Comparison of ENCODE assay signal across 8 cellular contexts in genomic region chr1:1000357-1001056, GRCh38. TPM values are rescaled to one million over a fixed set of nuclear protein-coding genes. Genes with fewer than 3 reads are reported as not detected.
DNase-seq lines count a peak whose midpoint lies in the region; ATAC-seq lines count a peak whose summit lies in the region.

No MANE protein-coding gene starts in this region.

- H3K9me3 ChIP-seq in ectodermal cell (ENCODE audit: control insufficient read depth, low read length): no peaks in the 10 kb centered on the region

- H3K4me1 Mint-ChIP-seq in memory B cell: peaks cover 16% of the 10 kb centered on the region

- no peaks in the 10 kb centered on the region for H3K36me3 ChIP-seq in ectodermal cell (ENCODE audit: control insufficient read depth, insufficient read depth, low read length)

- H3K27me3 Mint-ChIP-seq in memory B cell: peaks cover 28% of the 10 kb centered on the region

- H3K4me3 Mint-ChIP-seq in memory B cell: peak overlapping the region; percentile 80

- peaks cover 34% of the 10 kb centered on the region for H3K4me1 ChIP-seq in ectodermal cell (ENCODE audit: control insufficient read depth, insufficient read depth, low read length)

- DNase-seq in NCI-H82 (lab: John Stamatoyannopoulos, UW) (peak; percentile 67), NCI-H82 treated with DMSO at 0.1 percent for 48 hours (lab: John Stamatoyannopoulos, UW; ENCODE audit: unreplicated experiment) (no peak), NCI-H1694 treated with DMSO at 0.1 percent for 48 hours (lab: John Stamatoyannopoulos, UW) (peak; percentile 53), memory B cell (ENCODE audit: low spot score in 2 of 2) (peak; percentile 84 to 91), NCI-H1092 (lab: John Stamatoyannopoulos, UW) (no peak)
- DNase-seq in activated CD8-positive, alpha-beta memory T cell treated with anti-CD3 and anti-CD28 coated beads for 24 hours: peak; percentile 85
- peak; percentile 45 to 49 for DNase-seq in stimulated activated CD8-positive, alpha-beta memory T cell treated with anti-CD3 and anti-CD28 coated beads, Interleukin-15, amount 100 ng/mL, for 48 hours (ENCODE audit: low read depth in 2 of 2)

- H3K27ac Mint-ChIP-seq in memory B cell: peak overlapping the region; percentile 97

- H3K27me3 ChIP-seq in ectodermal cell (ENCODE audit: control insufficient read depth, insufficient read depth, low read length, poor library complexity, severe bottlenecking): peaks cover 64% of the 10 kb centered on the region

- peak overlapping the region; percentile 71 for H3K4me3 ChIP-seq in ectodermal cell (ENCODE audit: insufficient read depth, low read depth, low read length)

- H3K36me3 Mint-ChIP-seq in memory B cell: no peaks in the 10 kb centered on the region

- H3K27ac ChIP-seq in ectodermal cell (ENCODE audit: insufficient read depth, low read depth, low read length, poor library complexity, severe bottlenecking): peak overlapping the region; percentile 98

- 1 to 2% methylated on average over 75 of the region's 75 CpGs for WGBS in ectodermal cell, 2 experiments

- no peaks in the 10 kb centered on the region for H3K9me3 Mint-ChIP-seq in memory B cell

- ATAC-seq in memory B cell (ENCODE audit: low read depth): peak; percentile 61

RNA-seq across cellular contexts. Expression of gene HES4, which starts 0.6 kb away (rescaled TPM):
- 23.1 TPM for polyA plus RNA-seq in ectodermal cell (2013, experiment 1 of 4)
- polyA plus RNA-seq in ectodermal cell (2013, experiment 2 of 4): 20.6 TPM
- polyA plus RNA-seq in ectodermal cell (2013, experiment 3 of 4): 76.6 TPM
- polyA plus RNA-seq in ectodermal cell (2013, experiment 4 of 4): 89.3 TPM

RNA-seq across cellular contexts. Expression of gene ISG15, which starts 12.8 kb away (rescaled TPM):
- 43.1 TPM for polyA plus RNA-seq in ectodermal cell (2013, experiment 1 of 4)
- 49.8 TPM for polyA plus RNA-seq in ectodermal cell (2013, experiment 2 of 4)
- 42.8 TPM for polyA plus RNA-seq in ectodermal cell (2013, experiment 3 of 4)
- polyA plus RNA-seq in ectodermal cell (2013, experiment 4 of 4): 40.3 TPM

RNA-seq across cellular contexts. Expression of gene PERM1, which starts 18.6 kb away (rescaled TPM):
- polyA plus RNA-seq in ectodermal cell (2013, experiment 1 of 4): not detected
- polyA plus RNA-seq in ectodermal cell (2013, experiment 2 of 4): not detected
- polyA plus RNA-seq in ectodermal cell (2013, experiment 3 of 4): not detected
- polyA plus RNA-seq in ectodermal cell (2013, experiment 4 of 4): not detected

RNA-seq across cellular contexts. Expression of gene AGRN, which starts 19.4 kb away (rescaled TPM):
- 156 TPM for polyA plus RNA-seq in ectodermal cell (2013, experiment 1 of 4)
- 193 TPM for polyA plus RNA-seq in ectodermal cell (2013, experiment 2 of 4)
- 128 TPM for polyA plus RNA-seq in ectodermal cell (2013, experiment 3 of 4)
- polyA plus RNA-seq in ectodermal cell (2013, experiment 4 of 4): 148 TPM

RNA-seq across cellular contexts. Expression of gene PLEKHN1, which starts 34.2 kb away (rescaled TPM):
- polyA plus RNA-seq in ectodermal cell (2013, experiment 1 of 4): not detected
- polyA plus RNA-seq in ectodermal cell (2013, experiment 2 of 4): 0.14 TPM
- not detected for polyA plus RNA-seq in ectodermal cell (2013, experiment 3 of 4)
- 0.08 TPM for polyA plus RNA-seq in ectodermal cell (2013, experiment 4 of 4)

Comparison
In these comparisons a context has a peak if more than half of its experiments do, and no peak if none do; other contexts are left out.
1. DNase-seq: peak in NCI-H82 (single experiment), NCI-H1694 treated with DMSO at 0.1 percent for 48 hours (single experiment), activated CD8-positive, alpha-beta memory T cell treated with anti-CD3 and anti-CD28 coated beads for 24 hours (single experiment), memory B cell (2 of 2) and stimulated activated CD8-positive, alpha-beta memory T cell treated with anti-CD3 and anti-CD28 coated beads, Interleukin-15, amount 100 ng/mL, for 48 hours (2 of 2); none in NCI-H82 treated with DMSO at 0.1 percent for 48 hours (single experiment) and NCI-H1092 (single experiment).